8 cellular contexts compared by ENCODE assay signal in genomic region chr1:193185861-193186714, GRCh38. TPM values are rescaled to one million over a fixed set of nuclear protein-coding genes. Genes with fewer than 3 reads are reported as not detected.
DNase-seq lines count a peak whose midpoint lies in the region; ATAC-seq and TF ChIP-seq lines count a peak whose summit lies in the region.

A gene with protein sequence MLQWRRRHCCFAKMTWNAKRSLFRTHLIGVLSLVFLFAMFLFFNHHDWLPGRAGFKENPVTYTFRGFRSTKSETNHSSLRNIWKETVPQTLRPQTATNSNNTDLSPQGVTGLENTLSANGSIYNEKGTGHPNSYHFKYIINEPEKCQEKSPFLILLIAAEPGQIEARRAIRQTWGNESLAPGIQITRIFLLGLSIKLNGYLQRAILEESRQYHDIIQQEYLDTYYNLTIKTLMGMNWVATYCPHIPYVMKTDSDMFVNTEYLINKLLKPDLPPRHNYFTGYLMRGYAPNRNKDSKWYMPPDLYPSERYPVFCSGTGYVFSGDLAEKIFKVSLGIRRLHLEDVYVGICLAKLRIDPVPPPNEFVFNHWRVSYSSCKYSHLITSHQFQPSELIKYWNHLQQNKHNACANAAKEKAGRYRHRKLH (minus strand): TSS chr1:193186613. CDS start chr1:193181562, 5,051 bp downstream.

- peaks cover 92% of the 10 kb centered on the region for H3K4me1 Mint-ChIP-seq in HFFc6 (ENCODE audit: low read depth)
- peaks cover 76% of the 10 kb centered on the region for H3K4me1 Mint-ChIP-seq in mesothelial cell of epicardium

- ATAC-seq in GM19397 (IDR thresholded peaks at IDR 0.05; ENCODE audit: unreplicated experiment) = no peak
- no peak for ATAC-seq in HG03159 (IDR thresholded peaks at IDR 0.05; ENCODE audit: unreplicated experiment)

- in situ Hi-C loops in transverse colon (cut with MboI; ENCODE audit: low pct_ligation_motif_present in 1 of 4, low pct_unique_long_range_greater_than_20kb in 1 of 4, low sequenced_read_pairs in 3 of 4) = loop anchor here in 2 of 4 donors (25.0 kb wide), 1 partner anchor 1101 kb away; no protein-coding TSS in a partner anchor

- H3K27ac ChIP-seq in dorsolateral prefrontal cortex (peak within 1 kb of the TSS; percentile 71 to 98 (median 92)), transverse colon (peak within 1 kb of the TSS; percentile 67 to 77 (median 70))

- H3K9me3 Mint-ChIP-seq in HFFc6 (no peaks in the 10 kb centered on the region), mesothelial cell of epicardium (no peaks in the 10 kb centered on the region)

- H3K36me3 Mint-ChIP-seq in HFFc6 (ENCODE audit: low read depth) = no peaks in the 10 kb centered on the region
- peaks cover 2% of the 10 kb centered on the region for H3K36me3 Mint-ChIP-seq in mesothelial cell of epicardium

- TF ChIP-seq EP300 in transverse colon (IDR thresholded peaks at IDR 0.05; ENCODE audit: low read depth) = no peak

- no peaks in the 10 kb centered on the region for H3K9me3 ChIP-seq in transverse colon

- H3K4me3 ChIP-seq in AG09309 (ENCODE audit: control insufficient read depth, low read depth, low read length) = peak within 1 kb of the TSS; percentile 28
- peak within 1 kb of the TSS; percentile 38 to 79 (median 63) for H3K4me3 ChIP-seq in dorsolateral prefrontal cortex
- H3K4me3 ChIP-seq in transverse colon = peak within 1 kb of the TSS in 3 of 4 donors; percentile 16 to 43 (median 18)

- 34 to 39% methylated on average over 11 to 13 of the region's 13 CpGs for WGBS in transverse colon (ENCODE audit: low coverage in 1 of 2), 2 donors

- no peak for TF ChIP-seq CTCF in AG09309 (IDR thresholded peaks at IDR 0.05; ENCODE audit: control insufficient read depth, insufficient read depth, low read depth, low read length, missing control alignments)
- TF ChIP-seq CTCF in HFFc6 (IDR thresholded peaks at IDR 0.05) = no peak
- peak in 6 of 56 donors; percentile 7 to 26 (median 17) for TF ChIP-seq CTCF in dorsolateral prefrontal cortex (IDR thresholded peaks at IDR 0.05 in 54 of 56, conservative IDR thresholded peaks at IDR 0.05 in 2 of 56; ENCODE audit: low read depth in 1 of 56, partially characterized antibody in 56 of 56)
- no peak for TF ChIP-seq CTCF in mesothelial cell of epicardium (IDR thresholded peaks at IDR 0.05; ENCODE audit: unreplicated experiment)
- no peak for TF ChIP-seq CTCF in transverse colon (IDR thresholded peaks at IDR 0.05)

- no peaks in the 10 kb centered on the region for H3K27me3 Mint-ChIP-seq in HFFc6 (ENCODE audit: insufficient read depth)
- no peaks in the 10 kb centered on the region for H3K27me3 Mint-ChIP-seq in mesothelial cell of epicardium (ENCODE audit: low read depth)

- TF ChIP-seq POLR2A in transverse colon (IDR thresholded peaks at IDR 0.05) = peak; percentile 31

- peak within 1 kb of the TSS; percentile 79 for H3K27ac Mint-ChIP-seq in HFFc6
- H3K27ac Mint-ChIP-seq in mesothelial cell of epicardium = peak within 1 kb of the TSS; percentile 92

- DNase-seq in AG09309 (ENCODE audit: low read depth) = no peak
- DNase-seq in HFFc6 = peak; percentile 24
- DNase-seq in SHP77 treated with DMSO at 0.1 percent for 48 hours (lab: John Stamatoyannopoulos, UW) = peak; percentile 67
- peak in 8 of 10 donors; percentile 19 to 85 (median 53) for DNase-seq in dorsolateral prefrontal cortex
- no peak for DNase-seq in mesothelial cell of epicardium (ENCODE audit: low spot score in 2 of 2, unreplicated experiment in 2 of 2)
- peak; percentile 32 for DNase-seq in transverse colon

- no peaks in the 10 kb centered on the region for H3K36me3 ChIP-seq in transverse colon

- H3K27me3 ChIP-seq in dorsolateral prefrontal cortex = no peaks in the 10 kb centered on the region
- no peaks in the 10 kb centered on the region for H3K27me3 ChIP-seq in transverse colon

- peaks cover 15 to 83% (median 37%) of the 10 kb centered on the region in 4 donors for H3K4me1 ChIP-seq in transverse colon

- intact Hi-C loops in dorsolateral prefrontal cortex (cut with DNase I) = loop anchor here in 1 of 2 donors (5.0 kb wide), 2 partner anchors 64 to 221 kb away; partner anchors contain the start of gene CDC73
- intact Hi-C loops in transverse colon (cut with DNase I; ENCODE audit: low total_unique reads) = no loop called here

- H3K4me3 Mint-ChIP-seq in HFFc6 (peak within 1 kb of the TSS; percentile 86), mesothelial cell of epicardium (peak within 1 kb of the TSS; percentile 71)

RNA-seq across cellular contexts. Expression of the gene that starts here (rescaled TPM):
- total RNA-seq in HFFc6 (2021; fragmentation: NEBNext Ultra II Directional; extraction: Animal tissue kit (Norgen Biotek cat#: 25700)) = under 1 TPM; 0.37 to 0.95 (median 0.62) TPM
- total RNA-seq in dorsolateral prefrontal cortex (10 to 100 TPM in 119 of 120 experiments, 1 to 10 TPM in 1; 7.6 to 55.7 (median 31.2) TPM), mesothelial cell of epicardium (5.4 to 5.8 TPM (median 5.7 TPM) in 3 replicates), transverse colon (under 1 TPM in 3 of 4 donors, not detected in 1; 0.20 to 0.82 (median 0.64) TPM)

Comparison
In these comparisons a context has a peak if more than half of its experiments do, and no peak if none do; other contexts are left out.
1. Peak in DNase-seq in HFFc6; RNA of the gene not detected or under 1 TPM.
2. Peak in DNase-seq, H3K4me3 ChIP-seq and H3K27ac ChIP-seq in transverse colon; RNA of the gene not detected or under 1 TPM.
3. DNase-seq: peak in SHP77 treated with DMSO at 0.1 percent for 48 hours (single experiment) and dorsolateral prefrontal cortex (8 of 10); none in AG09309 (single experiment) and mesothelial cell of epicardium (0 of 2).
4. Peak in every context shown above with its lines, with median percentiles within 50 percentile points of each other: H3K4me3 ChIP-seq.